Comparison of ENCODE assay signal across 27 cellular contexts in genomic region chr18:78296152-78296551, GRCh38.
"Had no signal": no experiment of that assay in that cellular context is flagged by ENCODE, and none has a peak within 500 bp of the region (broad histone marks: within the 10 kb centered on the region; RNA-seq: fewer than 3 reads in every experiment).

No MANE protein-coding gene starts in this region.

- H3K27ac ChIP-seq: left lung, ovary, right atrium auricular region, skin epidermis, stomach, testis, thyroid gland, transverse colon, upper lobe of left lung, uterus had no signal

- H3K4me1 Mint-ChIP-seq: naive B cell; natural killer cell; stimulated activated naive B cell treated with anti-CD40 and anti-IgM and Interleukin-4, amounts not matched to agents 10 μg/mL and 1 μg/mL and 100 μg/mL, for 72 hours had no signal

- H3K27ac Mint-ChIP-seq: mesothelial cell of epicardium; naive B cell; natural killer cell; progenitor cell of endocrine pancreas; stimulated activated naive B cell treated with anti-CD40 and anti-IgM and Interleukin-4, amounts not matched to agents 10 μg/mL and 1 μg/mL and 100 μg/mL, for 72 hours had no signal

- H3K36me3 ChIP-seq: left lung, ovary, right atrium auricular region, stomach, thyroid gland, transverse colon, upper lobe of left lung, uterus had no signal

- H3K4me1 ChIP-seq: left lung, testis, thyroid gland, transverse colon had no signal

- H3K9me3 Mint-ChIP-seq: mesothelial cell of epicardium, natural killer cell had no signal

- H3K9me3 ChIP-seq: left lung, ovary, right atrium auricular region, stomach, testis, thyroid gland, transverse colon, upper lobe of left lung, uterus had no signal

- FAIRE-seq: keratinocyte had no signal

- H3K27me3 ChIP-seq: ovary, right atrium auricular region, testis, thyroid gland, transverse colon, upper lobe of left lung had no signal

- ATAC-seq: left cardiac atrium; left lung; natural killer cell; sciatic nerve; stimulated activated naive B cell treated with anti-CD40 and anti-IgM and Interleukin-4, amounts not matched to agents 10 μg/mL and 1 μg/mL and 100 μg/mL, for 72 hours; stimulated activated naive CD8-positive, alpha-beta T cell treated with anti-CD3 and anti-CD28 coated beads, Interleukin-15, Interleukin-2, amounts not matched to agents 100 U/mL and 50 U/mL, for 24 hours had no signal

- H3K4me3 Mint-ChIP-seq: mesothelial cell of epicardium; naive B cell; natural killer cell; stimulated activated naive B cell treated with anti-CD40 and anti-IgM and Interleukin-4, amounts not matched to agents 10 μg/mL and 1 μg/mL and 100 μg/mL, for 72 hours had no signal

- DNase-seq: hippocampal formation; kidney glomerular epithelial cell; left cardiac atrium; left lung; mesendoderm; naive B cell; natural killer cell; ovary; stimulated activated CD4-positive, alpha-beta T cell treated with anti-CD3 and anti-CD28 coated beads, Interleukin-12 subunit alpha, Interleukin-12 subunit beta, amount 100 ng/mL, for 4 hours; stimulated activated CD4-positive, alpha-beta T cell treated with anti-CD3 and anti-CD28 coated beads, Interleukin-15, amount 100 ng/mL, for 24 hours; stimulated activated CD4-positive, alpha-beta T cell treated with anti-CD3 and anti-CD28 coated beads, Interleukin-2, amount 100 ng/mL, for 24 hours; stimulated activated CD4-positive, alpha-beta T cell treated with anti-CD3 and anti-CD28 coated beads, Interleukin-4, amount 100 ng/mL, for 1 hour; stimulated activated naive B cell treated with anti-CD40 and anti-IgM and Interleukin-4, amounts not matched to agents 10 μg/mL and 1 μg/mL and 100 μg/mL, for 72 hours; stimulated activated naive CD8-positive, alpha-beta T cell treated with anti-CD3 and anti-CD28 coated beads, Interleukin-15, Interleukin-2, amounts not matched to agents 100 U/mL and 50 U/mL, for 24 hours; stomach; testis; thyroid gland; transverse colon; upper lobe of left lung; uterus had no signal

- H3K4me3 ChIP-seq: left lung, lung, ovary, right atrium auricular region, skin epidermis, stomach, testis, thyroid gland, transverse colon, upper lobe of left lung, uterus had no signal

- H3K27me3 Mint-ChIP-seq: naive B cell; stimulated activated naive B cell treated with anti-CD40 and anti-IgM and Interleukin-4, amounts not matched to agents 10 μg/mL and 1 μg/mL and 100 μg/mL, for 72 hours had no signal

- H3K36me3 Mint-ChIP-seq: mesothelial cell of epicardium; naive B cell; natural killer cell; stimulated activated naive B cell treated with anti-CD40 and anti-IgM and Interleukin-4, amounts not matched to agents 10 μg/mL and 1 μg/mL and 100 μg/mL, for 72 hours had no signal
